ENCODE assay signal across 1 cellular context in the genomic region with DNA sequence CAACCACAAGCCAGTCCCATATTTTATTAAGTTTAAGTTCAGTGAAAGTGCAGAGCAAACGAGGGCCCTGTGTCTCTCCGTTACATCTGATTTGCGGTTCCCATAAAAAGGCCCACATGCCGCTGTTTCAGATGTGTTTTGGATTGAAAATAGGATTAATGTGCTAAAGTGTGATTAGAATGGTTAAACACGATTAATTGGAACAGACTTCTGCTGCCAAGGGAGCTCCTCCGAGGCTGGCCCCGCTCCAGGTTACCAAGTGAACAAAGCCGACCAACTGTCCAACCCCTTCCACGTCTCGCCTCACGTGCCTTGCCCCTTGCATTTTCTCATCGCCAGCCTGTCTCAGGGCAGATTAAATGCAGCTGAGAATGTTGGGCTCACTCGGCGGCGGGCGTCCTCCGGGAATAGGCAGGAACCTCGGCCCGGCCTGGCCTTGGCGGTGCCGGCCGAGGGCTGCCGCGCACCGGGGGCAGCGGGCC.
TF ChIP-seq lines count a peak whose summit lies in the region.

No MANE protein-coding gene starts in this region.

TF ChIP-seq in GM23338, 12 proteins besides CTCF, POLR2A, EP300 and RAD21 (continued from another document):
- TF ChIP-seq, protein P1, sequence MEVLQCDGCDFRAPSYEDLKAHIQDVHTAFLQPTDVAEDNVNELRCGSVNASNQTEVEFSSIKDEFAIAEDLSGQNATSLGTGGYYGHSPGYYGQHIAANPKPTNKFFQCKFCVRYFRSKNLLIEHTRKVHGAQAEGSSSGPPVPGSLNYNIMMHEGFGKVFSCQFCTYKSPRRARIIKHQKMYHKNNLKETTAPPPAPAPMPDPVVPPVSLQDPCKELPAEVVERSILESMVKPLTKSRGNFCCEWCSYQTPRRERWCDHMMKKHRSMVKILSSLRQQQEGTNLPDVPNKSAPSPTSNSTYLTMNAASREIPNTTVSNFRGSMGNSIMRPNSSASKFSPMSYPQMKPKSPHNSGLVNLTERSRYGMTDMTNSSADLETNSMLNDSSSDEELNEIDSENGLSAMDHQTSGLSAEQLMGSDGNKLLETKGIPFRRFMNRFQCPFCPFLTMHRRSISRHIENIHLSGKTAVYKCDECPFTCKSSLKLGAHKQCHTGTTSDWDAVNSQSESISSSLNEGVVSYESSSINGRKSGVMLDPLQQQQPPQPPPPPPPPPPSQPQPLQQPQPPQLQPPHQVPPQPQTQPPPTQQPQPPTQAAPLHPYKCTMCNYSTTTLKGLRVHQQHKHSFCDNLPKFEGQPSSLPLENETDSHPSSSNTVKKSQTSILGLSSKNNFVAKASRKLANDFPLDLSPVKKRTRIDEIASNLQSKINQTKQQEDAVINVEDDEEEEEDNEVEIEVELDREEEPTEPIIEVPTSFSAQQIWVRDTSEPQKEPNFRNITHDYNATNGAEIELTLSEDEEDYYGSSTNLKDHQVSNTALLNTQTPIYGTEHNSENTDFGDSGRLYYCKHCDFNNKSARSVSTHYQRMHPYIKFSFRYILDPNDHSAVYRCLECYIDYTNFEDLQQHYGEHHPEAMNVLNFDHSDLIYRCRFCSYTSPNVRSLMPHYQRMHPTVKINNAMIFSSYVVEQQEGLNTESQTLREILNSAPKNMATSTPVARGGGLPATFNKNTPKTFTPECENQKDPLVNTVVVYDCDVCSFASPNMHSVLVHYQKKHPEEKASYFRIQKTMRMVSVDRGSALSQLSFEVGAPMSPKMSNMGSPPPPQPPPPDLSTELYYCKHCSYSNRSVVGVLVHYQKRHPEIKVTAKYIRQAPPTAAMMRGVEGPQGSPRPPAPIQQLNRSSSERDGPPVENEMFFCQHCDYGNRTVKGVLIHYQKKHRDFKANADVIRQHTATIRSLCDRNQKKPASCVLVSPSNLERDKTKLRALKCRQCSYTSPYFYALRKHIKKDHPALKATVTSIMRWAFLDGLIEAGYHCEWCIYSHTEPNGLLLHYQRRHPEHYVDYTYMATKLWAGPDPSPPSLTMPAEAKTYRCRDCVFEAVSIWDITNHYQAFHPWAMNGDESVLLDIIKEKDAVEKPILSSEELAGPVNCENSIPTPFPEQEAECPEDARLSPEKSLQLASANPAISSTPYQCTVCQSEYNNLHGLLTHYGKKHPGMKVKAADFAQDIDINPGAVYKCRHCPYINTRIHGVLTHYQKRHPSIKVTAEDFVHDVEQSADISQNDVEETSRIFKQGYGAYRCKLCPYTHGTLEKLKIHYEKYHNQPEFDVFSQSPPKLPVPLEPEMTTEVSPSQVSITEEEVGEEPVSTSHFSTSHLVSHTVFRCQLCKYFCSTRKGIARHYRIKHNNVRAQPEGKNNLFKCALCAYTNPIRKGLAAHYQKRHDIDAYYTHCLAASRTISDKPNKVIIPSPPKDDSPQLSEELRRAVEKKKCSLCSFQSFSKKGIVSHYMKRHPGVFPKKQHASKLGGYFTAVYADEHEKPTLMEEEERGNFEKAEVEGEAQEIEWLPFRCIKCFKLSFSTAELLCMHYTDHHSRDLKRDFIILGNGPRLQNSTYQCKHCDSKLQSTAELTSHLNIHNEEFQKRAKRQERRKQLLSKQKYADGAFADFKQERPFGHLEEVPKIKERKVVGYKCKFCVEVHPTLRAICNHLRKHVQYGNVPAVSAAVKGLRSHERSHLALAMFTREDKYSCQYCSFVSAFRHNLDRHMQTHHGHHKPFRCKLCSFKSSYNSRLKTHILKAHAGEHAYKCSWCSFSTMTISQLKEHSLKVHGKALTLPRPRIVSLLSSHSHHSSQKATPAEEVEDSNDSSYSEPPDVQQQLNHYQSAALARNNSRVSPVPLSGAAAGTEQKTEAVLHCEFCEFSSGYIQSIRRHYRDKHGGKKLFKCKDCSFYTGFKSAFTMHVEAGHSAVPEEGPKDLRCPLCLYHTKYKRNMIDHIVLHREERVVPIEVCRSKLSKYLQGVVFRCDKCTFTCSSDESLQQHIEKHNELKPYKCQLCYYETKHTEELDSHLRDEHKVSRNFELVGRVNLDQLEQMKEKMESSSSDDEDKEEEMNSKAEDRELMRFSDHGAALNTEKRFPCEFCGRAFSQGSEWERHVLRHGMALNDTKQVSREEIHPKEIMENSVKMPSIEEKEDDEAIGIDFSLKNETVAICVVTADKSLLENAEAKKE (CRISPR knock-in tag; IDR thresholded peaks at IDR 0.05) = no peak
- TF ChIP-seq, protein P2, sequence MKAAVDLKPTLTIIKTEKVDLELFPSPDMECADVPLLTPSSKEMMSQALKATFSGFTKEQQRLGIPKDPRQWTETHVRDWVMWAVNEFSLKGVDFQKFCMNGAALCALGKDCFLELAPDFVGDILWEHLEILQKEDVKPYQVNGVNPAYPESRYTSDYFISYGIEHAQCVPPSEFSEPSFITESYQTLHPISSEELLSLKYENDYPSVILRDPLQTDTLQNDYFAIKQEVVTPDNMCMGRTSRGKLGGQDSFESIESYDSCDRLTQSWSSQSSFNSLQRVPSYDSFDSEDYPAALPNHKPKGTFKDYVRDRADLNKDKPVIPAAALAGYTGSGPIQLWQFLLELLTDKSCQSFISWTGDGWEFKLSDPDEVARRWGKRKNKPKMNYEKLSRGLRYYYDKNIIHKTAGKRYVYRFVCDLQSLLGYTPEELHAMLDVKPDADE (IDR thresholded peaks at IDR 0.05) = no peak
- no peak for TF ChIP-seq CREB1 (CRISPR knock-in tag; IDR thresholded peaks at IDR 0.05; ENCODE audit: low read depth)
